Comparison of ENCODE assay signal across 23 cellular contexts in the genomic region with DNA sequence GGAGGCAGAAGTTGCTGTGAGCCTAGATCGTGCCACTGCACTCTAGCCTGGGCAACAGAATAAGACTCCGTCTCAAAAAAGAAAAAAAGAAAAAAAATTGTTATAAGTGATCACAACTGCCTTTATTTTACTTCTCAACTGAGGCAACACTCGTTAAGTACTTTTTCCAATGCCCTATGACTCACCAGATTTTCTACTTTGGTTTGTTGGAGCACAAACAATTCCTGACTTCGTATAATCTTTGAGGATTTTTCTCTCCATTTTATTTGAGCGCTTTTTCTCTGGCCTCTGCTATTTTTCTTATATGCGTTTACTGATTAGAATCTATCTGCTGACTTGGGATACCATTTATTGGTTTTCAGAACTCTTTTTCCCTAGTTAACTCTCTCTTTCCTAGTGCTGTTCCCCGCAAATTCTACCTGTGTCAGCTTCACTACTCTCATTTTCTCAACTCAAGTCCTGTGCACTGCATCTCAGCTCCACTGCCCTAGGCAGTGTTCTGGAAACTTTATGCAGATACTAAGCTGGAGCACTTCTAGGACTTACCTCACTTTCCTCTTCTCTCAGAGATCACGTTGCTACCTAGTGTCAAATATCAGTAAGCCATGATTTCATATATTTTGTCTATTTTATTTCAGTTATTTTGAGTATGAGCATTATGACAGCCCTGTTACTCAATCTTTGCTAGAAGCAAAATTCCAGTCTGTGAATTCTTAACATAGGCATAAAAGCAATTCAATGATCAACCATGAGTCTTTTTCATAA.
DNase-seq lines count a peak whose midpoint lies in the region; ATAC-seq and TF ChIP-seq lines count a peak whose summit lies in the region.
"Had no signal": no experiment of that assay in that cellular context is flagged by ENCODE, and none has a peak within 500 bp of the region (broad histone marks: within the 10 kb centered on the region; RNA-seq: fewer than 3 reads in every experiment).

No MANE protein-coding gene starts in this region.

- H3K4me2 ChIP-seq in mesenchymal stem cell (ENCODE audit: low read length, poor library complexity, severe bottlenecking), result no peak overlapping the region
- H3K4me2 ChIP-seq: KMS-11 had no signal

- H2BK12ac ChIP-seq in mesenchymal stem cell (ENCODE audit: low read length in 2 of 2), result no peak overlapping the region

- no peak overlapping the region for H2BK5ac ChIP-seq in mesenchymal stem cell (ENCODE audit: low read depth, low read length, poor library complexity, severe bottlenecking)

- H3K4me1 Mint-ChIP-seq in activated CD8-positive, alpha-beta T cell treated with anti-CD3 and anti-CD28 coated beads, Interleukin-2, amount 10 ng/mL, durations not matched to agents 7 days and 5 days (ENCODE audit: low read depth), result no peaks in the 10 kb centered on the region
- H3K4me1 Mint-ChIP-seq: activated CD4-positive, alpha-beta T cell treated with anti-CD3 and anti-CD28 coated beads, Interleukin-2, amount 10 ng/mL, durations not matched to agents 24 days and 14 days; natural killer cell had no signal

- H3K18ac ChIP-seq in mesenchymal stem cell (ENCODE audit: low read depth in 1 of 2, low read length in 2 of 2), result no peak overlapping the region

- H3K27me3 ChIP-seq in mesenchymal stem cell (ENCODE audit: control insufficient read depth in 1 of 2, insufficient read depth in 1 of 2, low read length in 2 of 2), result no peaks in the 10 kb centered on the region
- H3K27me3 ChIP-seq: heart right ventricle, ovary, right lobe of liver had no signal

- H3K9me3 Mint-ChIP-seq in activated CD8-positive, alpha-beta T cell treated with anti-CD3 and anti-CD28 coated beads, Interleukin-2, amount 10 ng/mL, durations not matched to agents 7 days and 5 days (ENCODE audit: insufficient read depth), result no peaks in the 10 kb centered on the region
- H3K9me3 Mint-ChIP-seq: activated CD4-positive, alpha-beta T cell treated with anti-CD3 and anti-CD28 coated beads, Interleukin-2, amount 10 ng/mL, durations not matched to agents 24 days and 14 days had no signal

- H3K4me1 ChIP-seq in mesenchymal stem cell (ENCODE audit: control insufficient read depth, insufficient read depth, low read depth, low read length), result no peaks in the 10 kb centered on the region
- H3K4me1 ChIP-seq: heart right ventricle, left ventricle myocardium inferior, right lobe of liver had no signal

- H3K4me3 ChIP-seq in choroid plexus epithelial cell (ENCODE audit: low read depth, low read length) (no peak overlapping the region), mesenchymal stem cell (ENCODE audit: insufficient read depth in 1 of 2, low read depth in 1 of 2, low read length in 2 of 2) (no peak overlapping the region)
- H3K4me3 ChIP-seq: heart right ventricle, left ventricle myocardium inferior, ovary, right lobe of liver, thoracic aorta had no signal

- H3K27ac ChIP-seq in mesenchymal stem cell (ENCODE audit: low read length, poor library complexity, severe bottlenecking), result peak overlapping the region; percentile 52
- H3K27ac ChIP-seq: heart right ventricle, KMS-11, left ventricle myocardium inferior, ovary, right lobe of liver, thoracic aorta, WERI-Rb-1 had no signal

- ATAC-seq in HG02571 (IDR thresholded peaks at IDR 0.05; ENCODE audit: unreplicated experiment), result no peak
- no peak for ATAC-seq in activated CD8-positive, alpha-beta T cell treated with anti-CD3 and anti-CD28 coated beads, Interleukin-2, amount 10 ng/mL, durations not matched to agents 7 days and 5 days
- ATAC-seq: heart right ventricle; natural killer cell; right lobe of liver; stimulated activated naive CD8-positive, alpha-beta T cell treated with anti-CD3 and anti-CD28 coated beads, Interleukin-15, Interleukin-2, amounts not matched to agents 100 U/mL and 50 U/mL, for 24 hours had no signal

- POLR2A ChIA-PET in activated CD8-positive, alpha-beta T cell treated with anti-CD3 and anti-CD28 coated beads, Interleukin-2, amount 10 ng/mL, durations not matched to agents 7 days and 5 days (lab: Charles Lee), result no interaction called here

- WGBS in mesenchymal stem cell, result 88% methylated on average over 7 of the region's 8 CpGs

- no peak overlapping the region for H2BK120ac ChIP-seq in mesenchymal stem cell (ENCODE audit: low read depth, low read length)

- H3K36me3 Mint-ChIP-seq in activated CD8-positive, alpha-beta T cell treated with anti-CD3 and anti-CD28 coated beads, Interleukin-2, amount 10 ng/mL, durations not matched to agents 7 days and 5 days (ENCODE audit: low read depth), result no peaks in the 10 kb centered on the region
- H3K36me3 Mint-ChIP-seq: natural killer cell had no signal

- no peak overlapping the region for H3K4ac ChIP-seq in mesenchymal stem cell (ENCODE audit: low read depth in 1 of 2, low read length in 2 of 2)

- no peak overlapping the region for H2AK5ac ChIP-seq in mesenchymal stem cell (ENCODE audit: low read length, severe bottlenecking)

- H3K23ac ChIP-seq in mesenchymal stem cell (ENCODE audit: low read length in 2 of 2), result no peak overlapping the region

- H2BK15ac ChIP-seq in mesenchymal stem cell (ENCODE audit: low read depth, poor library complexity, severe bottlenecking), result no peak overlapping the region

- H3K36me3 ChIP-seq in mesenchymal stem cell (ENCODE audit: control insufficient read depth in 1 of 2, insufficient read depth in 2 of 2, low read depth in 1 of 2, low read length in 2 of 2), result no peaks in the 10 kb centered on the region
- H3K36me3 ChIP-seq: heart right ventricle, left ventricle myocardium inferior, ovary, right lobe of liver, thoracic aorta, WERI-Rb-1 had no signal

- no peaks in the 10 kb centered on the region for H3K79me1 ChIP-seq in mesenchymal stem cell (replicated peaks; ENCODE audit: low read length, poor library complexity, severe bottlenecking)

- no peak overlapping the region for H4K91ac ChIP-seq in mesenchymal stem cell (ENCODE audit: low read length)

- DNase-seq in M059J (ENCODE audit: low read depth) (peak; percentile 68), choroid plexus epithelial cell (ENCODE audit: low read depth) (peak; percentile 63), mesenchymal stem cell (peak; percentile 4), NAMALWA (ENCODE audit: low spot score) (no peak), anterior cingulate cortex (lab: John Stamatoyannopoulos, UW) (no peak)
- DNase-seq in activated CD8-positive, alpha-beta T cell treated with anti-CD3 and anti-CD28 coated beads, Interleukin-2, amount 10 ng/mL, durations not matched to agents 7 days and 5 days, result no peak
- DNase-seq: activated CD4-positive, alpha-beta T cell treated with anti-CD3 and anti-CD28 coated beads, Interleukin-2, amount 10 ng/mL, durations not matched to agents 24 days and 14 days; activated naive CD4-positive, alpha-beta T cell treated with Interleukin-2 at 50 U/mL for 16 hours; activated T-cell treated with anti-CD3 and anti-CD28 coated beads, Interleukin-2, amount 50 U/mL, for 48 hours; dermis blood vessel endothelial cell; heart right ventricle; left ventricle myocardium inferior; natural killer cell; NCI-H187 treated with DMSO at 0.1 percent for 48 hours; NCI-H526; ovary; right lobe of liver; stimulated activated CD4-positive, alpha-beta T cell treated with anti-CD3 and anti-CD28 coated beads, Interleukin-15, amount 100 ng/mL, for 24 hours; stimulated activated naive CD8-positive, alpha-beta T cell treated with anti-CD3 and anti-CD28 coated beads, Interleukin-15, Interleukin-2, amounts not matched to agents 100 U/mL and 50 U/mL, for 24 hours; WERI-Rb-1 had no signal

- CTCF ChIA-PET in activated CD8-positive, alpha-beta T cell treated with anti-CD3 and anti-CD28 coated beads, Interleukin-2, amount 10 ng/mL, durations not matched to agents 7 days and 5 days (lab: Charles Lee), result no interaction called here

- no peak overlapping the region for H3K4me3 Mint-ChIP-seq in activated CD8-positive, alpha-beta T cell treated with anti-CD3 and anti-CD28 coated beads, Interleukin-2, amount 10 ng/mL, durations not matched to agents 7 days and 5 days
- H3K4me3 Mint-ChIP-seq: activated CD4-positive, alpha-beta T cell treated with anti-CD3 and anti-CD28 coated beads, Interleukin-2, amount 10 ng/mL, durations not matched to agents 24 days and 14 days; natural killer cell had no signal

- H3K27ac Mint-ChIP-seq in activated CD8-positive, alpha-beta T cell treated with anti-CD3 and anti-CD28 coated beads, Interleukin-2, amount 10 ng/mL, durations not matched to agents 7 days and 5 days, result no peak overlapping the region
- H3K27ac Mint-ChIP-seq: activated CD4-positive, alpha-beta T cell treated with anti-CD3 and anti-CD28 coated beads, Interleukin-2, amount 10 ng/mL, durations not matched to agents 24 days and 14 days; natural killer cell had no signal

- no peaks in the 10 kb centered on the region for H3K27me3 Mint-ChIP-seq in activated CD8-positive, alpha-beta T cell treated with anti-CD3 and anti-CD28 coated beads, Interleukin-2, amount 10 ng/mL, durations not matched to agents 7 days and 5 days (ENCODE audit: low read depth)
- H3K27me3 Mint-ChIP-seq: activated CD4-positive, alpha-beta T cell treated with anti-CD3 and anti-CD28 coated beads, Interleukin-2, amount 10 ng/mL, durations not matched to agents 24 days and 14 days had no signal

- no peak overlapping the region for H3K14ac ChIP-seq in mesenchymal stem cell (ENCODE audit: low read length in 2 of 2)

- H4K8ac ChIP-seq in mesenchymal stem cell (ENCODE audit: low read length), result no peak overlapping the region

- peaks cover 9% of the 10 kb centered on the region for H3K9me3 ChIP-seq in mesenchymal stem cell (ENCODE audit: control insufficient read depth, low read length)
- H3K9me3 ChIP-seq: ovary, right lobe of liver had no signal

- no peak overlapping the region for H3K9ac ChIP-seq in mesenchymal stem cell (ENCODE audit: low read length)
- H3K9ac ChIP-seq: KMS-11 had no signal

- TF ChIP-seq CTCF in choroid plexus epithelial cell (conservative IDR thresholded peaks at IDR 0.05; ENCODE audit: low read depth, low read length), result no peak

- H2AFZ ChIP-seq in mesenchymal stem cell (ENCODE audit: low read depth, low read length), result no peak overlapping the region

Comparison
In these comparisons a context has a peak if more than half of its experiments do, and no peak if none do; other contexts are left out.
1. DNase-seq: peak in M059J (single experiment), choroid plexus epithelial cell (single experiment) and mesenchymal stem cell (single experiment); none in NAMALWA (single experiment), activated CD8-positive, alpha-beta T cell treated with anti-CD3 and anti-CD28 coated beads, Interleukin-2, amount 10 ng/mL, durations not matched to agents 7 days and 5 days (single experiment) and anterior cingulate cortex (0 of 58).